In the genomic region with DNA sequence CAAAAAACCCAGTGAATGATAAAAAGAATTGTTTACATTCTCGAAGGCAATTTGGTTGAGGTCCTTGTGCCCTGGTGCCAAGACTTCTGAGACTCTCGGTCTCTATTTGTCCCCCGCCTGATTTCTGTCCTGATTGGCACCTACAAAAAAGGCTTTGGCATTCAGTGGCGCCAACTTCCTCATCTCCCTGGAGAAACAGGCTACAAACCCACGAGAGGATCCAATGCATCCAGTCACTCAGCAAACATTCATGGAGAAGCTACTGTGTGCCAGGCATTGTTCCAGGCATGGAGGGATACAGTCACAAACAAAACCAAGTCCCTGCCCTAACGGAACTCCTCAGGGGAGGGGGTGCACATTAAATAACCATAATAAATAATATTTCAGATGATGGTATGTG, we compare ENCODE assay signal across 28 cellular contexts.
"Had no signal": no experiment of that assay in that cellular context is flagged by ENCODE, and none has a peak within 500 bp of the region (broad histone marks: within the 10 kb centered on the region; RNA-seq: fewer than 3 reads in every experiment).

No MANE protein-coding gene starts in this region.

- H3K36me3 ChIP-seq: Peyer's patch, SJCRH30 had no signal

- H3K4me1 ChIP-seq: Peyer's patch, SJCRH30 had no signal

- FAIRE-seq: TTC549 had no signal

- DNase-seq: activated CD4-positive, alpha-beta memory T cell treated with anti-CD3 and anti-CD28 coated beads for 36 hours; activated CD4-positive, alpha-beta T cell treated with anti-CD3 and anti-CD28 coated beads, Interleukin-2, amount 10 ng/mL, durations not matched to agents 7 days and 5 days; activated CD4-positive, CD25-positive, alpha-beta regulatory T cell; activated CD8-positive, alpha-beta memory T cell treated with anti-CD3 and anti-CD28 coated beads for 24 hours; activated gamma-delta T cell treated with Interleukin-2 at 50 U/mL for 16 hours; activated naive CD4-positive, alpha-beta T cell treated with anti-CD3 and anti-CD28 coated beads, Interleukin-2, amount 10 ng/mL, durations not matched to agents 7 days and 5 days; activated naive CD8-positive, alpha-beta T cell treated with anti-CD3 and anti-CD28 coated beads for 36 hours; activated T-cell treated with anti-CD3 and anti-CD28 coated beads for 4 hours; activated T-cell treated with anti-CD3 and anti-CD28 coated beads, Interleukin-2, amount 50 U/mL, for 48 hours; cerebellar nuclear complex; KG1; MM.1S; NCI-H1105; NCI-H1436; NCI-H187 treated with DMSO at 0.1 percent for 48 hours; NCI-H2107; NCI-H2171 treated with DMSO at 0.1 percent for 48 hours; NCI-H226; NCI-H526; NCI-H82; Peyer's patch; Right ventricle myocardium superior; SJCRH30; T-helper 17 cell; T-helper 9 cell had no signal

- H3K27ac ChIP-seq: Peyer's patch, RWPE1, SJCRH30, VCaP had no signal

- H3K4me3 ChIP-seq: Peyer's patch, SJCRH30 had no signal

- H3K9me3 ChIP-seq: Peyer's patch, SJCRH30 had no signal

- H3K27me3 ChIP-seq: Peyer's patch had no signal
